Comparison of ENCODE assay signal across 1 cellular context in genomic region chrX:119155416-119156035, GRCh38.
TF ChIP-seq lines count a peak whose summit lies in the region.

No MANE protein-coding gene starts in this region.

TF ChIP-seq in WTC11, 78 proteins besides CTCF, POLR2A, EP300 and RAD21 (continued from another document):
- no peak for TF ChIP-seq PREB (CRISPR knock-in tag; IDR thresholded peaks at IDR 0.05; ENCODE audit: borderline replicate concordance)
